In the genomic region with DNA sequence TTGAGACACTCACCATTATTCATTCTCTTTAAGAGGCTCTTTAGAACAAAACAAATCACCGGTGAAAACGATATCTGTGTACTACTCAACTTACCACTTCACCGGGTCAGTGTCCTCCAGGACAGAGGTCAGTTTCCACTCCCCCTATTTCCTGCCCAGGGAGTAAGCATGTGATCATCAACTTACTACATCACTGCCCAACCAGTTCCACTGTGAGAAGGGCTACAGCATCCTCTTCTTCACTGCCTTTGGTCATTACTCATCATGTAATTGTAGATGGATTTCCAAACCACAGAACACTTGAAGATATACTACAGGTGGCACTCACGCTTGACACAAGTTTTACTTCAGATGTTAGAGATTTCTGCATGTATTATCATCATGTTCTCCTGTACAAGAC, we compare ENCODE assay signal across 8 cellular contexts. TPM values are rescaled to one million over a fixed set of nuclear protein-coding genes. Genes with fewer than 3 reads are reported as not detected.
DNase-seq lines count a peak whose midpoint lies in the region; ATAC-seq and TF ChIP-seq lines count a peak whose summit lies in the region.

No MANE protein-coding gene starts in this region.

- TF ChIP-seq CTCF in CD4-positive, alpha-beta T cell (IDR thresholded peaks at IDR 0.05), result no peak

- peak overlapping the region; percentile 72 for H3K4me3 Mint-ChIP-seq in activated naive CD8-positive, alpha-beta T cell treated with anti-CD3 and anti-CD28 coated beads, Interleukin-2, amount 10 ng/mL, durations not matched to agents 7 days and 5 days
- no peak overlapping the region for H3K4me3 Mint-ChIP-seq in activated naive CD8-positive, alpha-beta T cell treated with anti-CD3 and anti-CD28 coated beads for 36 hours
- H3K4me3 Mint-ChIP-seq in CD4-positive, alpha-beta T cell, result no peak overlapping the region

- no peak for DNase-seq in activated naive CD8-positive, alpha-beta T cell treated with anti-CD3 and anti-CD28 coated beads, Interleukin-2, amount 10 ng/mL, durations not matched to agents 7 days and 5 days
- DNase-seq in activated naive CD8-positive, alpha-beta T cell treated with anti-CD3 and anti-CD28 coated beads for 36 hours, result no peak
- DNase-seq in LHCN-M2 (ENCODE audit: low read depth) (peak; percentile 98), NCI-H1105 (lab: John Stamatoyannopoulos, UW) (no peak), NCI-H526 treated with DMSO at 0.1 percent for 48 hours (lab: John Stamatoyannopoulos, UW) (no peak)
- DNase-seq in CD4-positive, alpha-beta T cell, result no peak

- H3K9ac ChIP-seq in skeletal muscle satellite cell (ENCODE audit: low read depth, low read length), result peak overlapping the region; percentile 52

- POLR2A ChIA-PET in activated naive CD8-positive, alpha-beta T cell treated with anti-CD3 and anti-CD28 coated beads, Interleukin-2, amount 10 ng/mL, durations not matched to agents 7 days and 5 days (lab: Charles Lee), result no interaction called here
- POLR2A ChIA-PET in CD4-positive, alpha-beta T cell (lab: Charles Lee), result no interaction called here

- H3K4me2 ChIP-seq in skeletal muscle satellite cell (ENCODE audit: low read length), result peak overlapping the region; percentile 77

- no peaks in the 10 kb centered on the region for H3K36me3 ChIP-seq in skeletal muscle satellite cell (ENCODE audit: insufficient read depth, low read length)

- intact Hi-C loops in CD4-positive, alpha-beta T cell (cut with DNase I, micrococcal nuclease), result no loop called here

- H3K27ac ChIP-seq in CD4-positive, alpha-beta T cell (ENCODE audit: low read depth, low read length), result no peak overlapping the region

- H3K27me3 ChIP-seq in skeletal muscle satellite cell (ENCODE audit: control insufficient read depth, insufficient read depth, low read length), result no peaks in the 10 kb centered on the region
- H3K27me3 ChIP-seq in CD4-positive, alpha-beta T cell (ENCODE audit: control insufficient read depth, insufficient read depth, low read length), result peaks cover 12% of the 10 kb centered on the region

- H3K4me3 ChIP-seq in skeletal muscle satellite cell (ENCODE audit: low read length), result peak overlapping the region; percentile 49

- ATAC-seq in activated naive CD8-positive, alpha-beta T cell treated with anti-CD3 and anti-CD28 coated beads, Interleukin-2, amount 10 ng/mL, durations not matched to agents 7 days and 5 days (ENCODE audit: low read depth), result peak; percentile 22
- peak; percentile 77 for ATAC-seq in esophagus mucosa
- no peak for ATAC-seq in CD4-positive, alpha-beta T cell (ENCODE audit: poor library complexity)

- peaks cover 26% of the 10 kb centered on the region for H3K4me1 Mint-ChIP-seq in activated naive CD8-positive, alpha-beta T cell treated with anti-CD3 and anti-CD28 coated beads, Interleukin-2, amount 10 ng/mL, durations not matched to agents 7 days and 5 days
- peaks cover 26% of the 10 kb centered on the region for H3K4me1 Mint-ChIP-seq in activated naive CD8-positive, alpha-beta T cell treated with anti-CD3 and anti-CD28 coated beads for 36 hours
- peaks cover 15% of the 10 kb centered on the region for H3K4me1 Mint-ChIP-seq in CD4-positive, alpha-beta T cell (ENCODE audit: low read depth)

- H3K27me3 Mint-ChIP-seq in activated naive CD8-positive, alpha-beta T cell treated with anti-CD3 and anti-CD28 coated beads, Interleukin-2, amount 10 ng/mL, durations not matched to agents 7 days and 5 days, result peaks cover 62% of the 10 kb centered on the region
- peaks cover 69% of the 10 kb centered on the region for H3K27me3 Mint-ChIP-seq in activated naive CD8-positive, alpha-beta T cell treated with anti-CD3 and anti-CD28 coated beads for 36 hours
- peaks cover 48% of the 10 kb centered on the region for H3K27me3 Mint-ChIP-seq in CD4-positive, alpha-beta T cell

- CTCF ChIA-PET in CD4-positive, alpha-beta T cell (lab: Charles Lee), result no interaction called here

- H3K9me3 ChIP-seq in skeletal muscle satellite cell (replicated peaks; ENCODE audit: low read length), result no peaks in the 10 kb centered on the region
- no peaks in the 10 kb centered on the region for H3K9me3 ChIP-seq in CD4-positive, alpha-beta T cell (ENCODE audit: control insufficient read depth, low read length)

- H3K36me3 Mint-ChIP-seq in activated naive CD8-positive, alpha-beta T cell treated with anti-CD3 and anti-CD28 coated beads, Interleukin-2, amount 10 ng/mL, durations not matched to agents 7 days and 5 days, result peaks cover 2% of the 10 kb centered on the region
- no peaks in the 10 kb centered on the region for H3K36me3 Mint-ChIP-seq in activated naive CD8-positive, alpha-beta T cell treated with anti-CD3 and anti-CD28 coated beads for 36 hours
- H3K36me3 Mint-ChIP-seq in CD4-positive, alpha-beta T cell (ENCODE audit: low read depth), result no peaks in the 10 kb centered on the region

- no peak overlapping the region for H3K27ac Mint-ChIP-seq in activated naive CD8-positive, alpha-beta T cell treated with anti-CD3 and anti-CD28 coated beads, Interleukin-2, amount 10 ng/mL, durations not matched to agents 7 days and 5 days
- no peak overlapping the region for H3K27ac Mint-ChIP-seq in activated naive CD8-positive, alpha-beta T cell treated with anti-CD3 and anti-CD28 coated beads for 36 hours
- no peak overlapping the region for H3K27ac Mint-ChIP-seq in CD4-positive, alpha-beta T cell

- H3K9me3 Mint-ChIP-seq in activated naive CD8-positive, alpha-beta T cell treated with anti-CD3 and anti-CD28 coated beads, Interleukin-2, amount 10 ng/mL, durations not matched to agents 7 days and 5 days, result no peaks in the 10 kb centered on the region
- H3K9me3 Mint-ChIP-seq in activated naive CD8-positive, alpha-beta T cell treated with anti-CD3 and anti-CD28 coated beads for 36 hours, result no peaks in the 10 kb centered on the region
- H3K9me3 Mint-ChIP-seq in CD4-positive, alpha-beta T cell, result no peaks in the 10 kb centered on the region

- peaks cover 35% of the 10 kb centered on the region for H3K4me1 ChIP-seq in skeletal muscle satellite cell (ENCODE audit: control insufficient read depth, insufficient read depth, low read length)

RNA-seq across cellular contexts. Expression of a gene that starts 5.7 kb away (rescaled TPM):
- total RNA-seq in activated naive CD8-positive, alpha-beta T cell treated with anti-CD3 and anti-CD28 coated beads, Interleukin-2, amount 10 ng/mL, durations not matched to agents 7 days and 5 days, result 1 to 10 TPM in 1 of 2 experiments, under 1 TPM in 1; 0.83 to 1.8 TPM
- under 1 TPM; 0.10 to 0.19 TPM for total RNA-seq in activated naive CD8-positive, alpha-beta T cell treated with anti-CD3 and anti-CD28 coated beads for 36 hours
- total RNA-seq in LHCN-M2 (2014; rRNA removed), result 5.1 and 7.2 TPM in 2 replicates
- polyA plus RNA-seq in LHCN-M2 (2012), result 0.01 TPM
- total RNA-seq in esophagus mucosa, result 7.3 TPM
- 3.9 and 5.8 TPM in 2 replicates for total RNA-seq in skeletal muscle satellite cell (2012; rRNA removed)
- total RNA-seq in CD4-positive, alpha-beta T cell, result 1 to 10 TPM in 1 of 2 experiments, under 1 TPM in 1; 0.78 to 1.3 TPM
